Comparison of ENCODE assay signal across 1 cellular context in genomic region chr17:76119409-76120371, GRCh38.
A peak's percentile ranks its signal among the peaks of the same experiment; 100 is the strongest.
TF ChIP-seq lines count a peak whose summit lies in the region.

No MANE protein-coding gene starts in this region.

TF ChIP-seq in HepG2, 621 proteins besides CTCF, POLR2A, EP300 and RAD21 (continued from another document and continues in another):
- TF ChIP-seq ZNF318 (CRISPR knock-in tag; IDR thresholded peaks at IDR 0.05) (no peak), ZNF24 (IDR thresholded peaks at IDR 0.05) (no peak), TBX3 (IDR thresholded peaks at IDR 0.05; ENCODE audit: borderline replicate concordance) (no peak), ZIK1 (CRISPR knock-in tag; IDR thresholded peaks at IDR 0.05; ENCODE audit: borderline replicate concordance, low read depth) (no peak), ZSCAN31 (CRISPR knock-in tag; IDR thresholded peaks at IDR 0.05; ENCODE audit: low read depth) (no peak; the same call in 1 of the 2 replicates), GTF2F1 (IDR thresholded peaks at IDR 0.05; ENCODE audit: low read length) (no peak), KLF9 (CRISPR knock-in tag; IDR thresholded peaks at IDR 0.05; ENCODE audit: low read depth) (no peak), GABPA (IDR thresholded peaks at IDR 0.05; ENCODE audit: low read depth, low read length) (no peak), GABPA (CRISPR knock-in tag; IDR thresholded peaks at IDR 0.05; ENCODE audit: low read depth) (0 out of 2 replicates have a peak, but pooled peaks have one; percentile 7), HNRNPL (IDR thresholded peaks at IDR 0.05; ENCODE audit: low read depth, low read length) (no peak), CSRNP2 (CRISPR knock-in tag; conservative IDR thresholded peaks at IDR 0.05; ENCODE audit: low read depth) (no peak), CBX5 (CRISPR knock-in tag; IDR thresholded peaks at IDR 0.05; ENCODE audit: borderline replicate concordance) (peak; percentile 58; the same call in 1 of the 2 replicates), MEIS2 (CRISPR knock-in tag; IDR thresholded peaks at IDR 0.05) (no peak), ATF3 (CRISPR knock-in tag; IDR thresholded peaks at IDR 0.05) (no peak), MTF1 (CRISPR knock-in tag; IDR thresholded peaks at IDR 0.05) (no peak), NFYB (CRISPR knock-in tag; IDR thresholded peaks at IDR 0.05) (no peak), UBTF (CRISPR knock-in tag; IDR thresholded peaks at IDR 0.05) (peak; percentile 78), ZNF781 (CRISPR knock-in tag; IDR thresholded peaks at IDR 0.05; ENCODE audit: borderline replicate concordance, not compliant biosample characterization) (no peak), NR2F6 (IDR thresholded peaks at IDR 0.05) (peak; percentile 66), NR2F6 (CRISPR knock-in tag; IDR thresholded peaks at IDR 0.05) (peak; percentile 88), ZNF460 (CRISPR knock-in tag; IDR thresholded peaks at IDR 0.05; ENCODE audit: borderline replicate concordance) (no peak), DBP (CRISPR knock-in tag; IDR thresholded peaks at IDR 0.05; ENCODE audit: not compliant biosample characterization) (no peak), ZNF678 (CRISPR knock-in tag; IDR thresholded peaks at IDR 0.05) (no peak), TBX2 (CRISPR knock-in tag; IDR thresholded peaks at IDR 0.05; ENCODE audit: borderline replicate concordance) (peak; percentile 81; the same call in 1 of the 2 replicates), MAFG (CRISPR knock-in tag; IDR thresholded peaks at IDR 0.05) (no peak), U2AF1 (optimal IDR thresholded peaks at IDR 0.05; ENCODE audit: low read depth, low read length) (no peak), ZBTB20 (CRISPR knock-in tag; IDR thresholded peaks at IDR 0.05; ENCODE audit: borderline replicate concordance, low read depth) (no peak), ZNF614 (CRISPR knock-in tag; IDR thresholded peaks at IDR 0.05; ENCODE audit: borderline replicate concordance) (no peak), GPBP1L1 (CRISPR knock-in tag; IDR thresholded peaks at IDR 0.05) (no peak), MAX (IDR thresholded peaks at IDR 0.05) (0 out of 2 replicates have a peak, but pooled peaks have one; percentile 34), KMT2B (CRISPR knock-in tag; IDR thresholded peaks at IDR 0.05) (no peak), NFE2L2 (IDR thresholded peaks at IDR 0.05; ENCODE audit: low read length) (no peak), ATF7 (IDR thresholded peaks at IDR 0.05) (no peak), ATF7 (CRISPR knock-in tag; IDR thresholded peaks at IDR 0.05) (peak; percentile 68), ZFP36L2 (CRISPR knock-in tag; IDR thresholded peaks at IDR 0.05) (no peak), AKAP8 (CRISPR knock-in tag; IDR thresholded peaks at IDR 0.05) (no peak), ZNF609 (CRISPR knock-in tag; IDR thresholded peaks at IDR 0.05; ENCODE audit: borderline replicate concordance) (peak; percentile 79; the same call in 1 of the 2 replicates), MNT (IDR thresholded peaks at IDR 0.05) (no peak), NAIF1 (CRISPR knock-in tag; IDR thresholded peaks at IDR 0.05; ENCODE audit: borderline replicate concordance) (no peak), HOXD1 (CRISPR knock-in tag; IDR thresholded peaks at IDR 0.05) (no peak), ZNF350 (CRISPR knock-in tag; IDR thresholded peaks at IDR 0.05; ENCODE audit: borderline replicate concordance, low read depth) (peak; percentile 73; the same call in 1 of the 2 replicates)
